In the genomic region with DNA sequence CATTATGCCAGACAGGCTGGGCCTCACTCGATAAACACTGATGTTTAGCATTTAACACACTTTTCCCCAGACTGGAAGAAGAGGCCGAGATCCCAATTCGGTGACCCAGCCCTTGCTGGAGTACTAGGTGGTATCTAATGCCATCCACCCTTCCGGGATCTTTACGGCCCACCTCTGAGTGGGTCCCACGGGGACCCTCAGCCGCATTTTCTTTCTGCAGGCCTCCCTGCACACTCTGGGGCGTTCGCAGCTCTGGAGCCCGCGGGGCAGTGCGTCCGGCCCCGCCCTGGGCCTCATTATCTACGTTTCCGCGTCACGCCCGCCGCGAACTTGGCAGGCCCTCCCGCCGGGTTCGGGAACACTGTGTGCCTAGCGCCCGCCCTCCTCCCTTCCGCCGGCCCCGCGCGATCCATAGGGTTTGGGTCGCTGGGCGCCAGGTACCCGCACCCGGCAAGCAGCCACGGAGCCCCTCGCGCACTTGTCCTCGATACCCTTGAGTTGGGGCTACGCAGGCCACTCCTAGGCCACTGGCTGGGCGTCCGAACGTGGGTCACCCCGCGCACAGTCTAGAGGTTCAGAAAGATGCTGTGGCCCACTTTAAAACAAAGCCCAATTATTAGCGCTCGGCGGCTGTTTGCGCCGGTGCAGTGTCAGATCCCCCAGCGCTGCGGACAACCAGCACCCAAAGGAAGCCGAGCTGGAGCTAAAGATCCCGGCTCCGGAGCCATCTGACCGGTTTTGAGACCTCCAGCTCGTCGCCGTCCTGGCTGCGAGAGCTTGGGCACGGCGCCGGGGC, we compare ENCODE assay signal across 8 cellular contexts. TPM values are rescaled to one million over a fixed set of nuclear protein-coding genes. Genes with fewer than 3 reads are reported as not detected.
DNase-seq lines count a peak whose midpoint lies in the region; ATAC-seq and TF ChIP-seq lines count a peak whose summit lies in the region.

No MANE protein-coding gene starts in this region.

- DNase-seq in AG04449 (ENCODE audit: low read depth, low spot score) (no peak), cerebellum (ENCODE audit: low spot score) (peak; percentile 76), left colon (peak; percentile 92 to 93), OCI-M1 (lab: John Stamatoyannopoulos, UW) (no peak)
- DNase-seq in Jurkat, Clone E6-1 (ENCODE audit: low read depth, low spot score), result no peak
- DNase-seq in activated CD4-positive, CD25-positive, alpha-beta regulatory T cell treated with anti-CD3 and anti-CD28 coated beads, Interleukin-2, amount 50 U/mL, for 72 hours, result peak; percentile 72
- peak; percentile 34 to 45 for DNase-seq in stimulated activated CD4-positive, alpha-beta T cell treated with anti-CD3 and anti-CD28 coated beads, Interleukin-15, amount 100 ng/mL, for 1 hour (ENCODE audit: low read depth in 1 of 2, low spot score in 1 of 2)

- CTCF ChIA-PET in AG04449 (lab: Yijun Ruan, JAX), result interaction anchor here (1.2 to 18.1 kb wide), 5 partner anchors 9 to 189 kb away, joined by 3 to 218 read pairs (median 13); no protein-coding TSS in a partner anchor

- peak; percentile 76 for ATAC-seq in left colon
- ATAC-seq in GM19452 (IDR thresholded peaks at IDR 0.05; ENCODE audit: unreplicated experiment), result no peak

- H3K4me3 ChIP-seq in AG04449 (ENCODE audit: low read depth, low read length), result peak overlapping the region; percentile 56
- peak overlapping the region; percentile 52 for H3K4me3 ChIP-seq in Jurkat, Clone E6-1 (ENCODE audit: low read length)

- no peak for TF ChIP-seq CTCF in AG04449 (IDR thresholded peaks at IDR 0.05; ENCODE audit: insufficient read depth, low read length, missing control alignments)

- intact Hi-C loops in left colon (cut with DNase I, micrococcal nuclease), result loop anchor here in 1 of 2 donors (10.0 kb wide), 2 partner anchors 53 to 153 kb away; no protein-coding TSS in a partner anchor

- POLR2A ChIA-PET in AG04449 (lab: Yijun Ruan, JAX), result no interaction called here

RNA-seq across cellular contexts. Expression of gene EVA1C, which starts 0.9 kb away (rescaled TPM):
- polyA plus RNA-seq in Jurkat, Clone E6-1 (2012; ENCODE audit: insufficient read depth, insufficient read length), result 9.8 TPM
- 7.6 TPM for total RNA-seq in cerebellum
- 10 to 100 TPM; 10.3 to 24.5 TPM for total RNA-seq in left colon

RNA-seq across cellular contexts. Expression of gene URB1, which starts 18.8 kb away (rescaled TPM):
- polyA plus RNA-seq in Jurkat, Clone E6-1 (2012; ENCODE audit: insufficient read depth, insufficient read length), result 14.2 TPM
- 20.6 TPM for total RNA-seq in cerebellum
- 10 to 100 TPM in 1 of 2 donors, 1 to 10 TPM in 1; 7.3 to 12.6 TPM for total RNA-seq in left colon

Comparison
In these comparisons a context has a peak if more than half of its experiments do, and no peak if none do; other contexts are left out.
1. DNase-seq: peak in activated CD4-positive, CD25-positive, alpha-beta regulatory T cell treated with anti-CD3 and anti-CD28 coated beads, Interleukin-2, amount 50 U/mL, for 72 hours (single experiment), cerebellum (single experiment), left colon (2 of 2) and stimulated activated CD4-positive, alpha-beta T cell treated with anti-CD3 and anti-CD28 coated beads, Interleukin-15, amount 100 ng/mL, for 1 hour (2 of 2); none in AG04449 (single experiment), Jurkat, Clone E6-1 (single experiment) and OCI-M1 (single experiment).